ENCODE assay signal across 15 cellular contexts in genomic region chr2:30990176-30990575, GRCh38.
"Had no signal": no experiment of that assay in that cellular context is flagged by ENCODE, and none has a peak within 500 bp of the region (broad histone marks: within the 10 kb centered on the region; RNA-seq: fewer than 3 reads in every experiment).

No MANE protein-coding gene starts in this region.

- H3K27me3 ChIP-seq: esophagus squamous epithelium, gastroesophageal sphincter had no signal

- H3K9me3 Mint-ChIP-seq: naive thymus-derived CD8-positive, alpha-beta T cell; type B pancreatic cell had no signal

- H3K27ac Mint-ChIP-seq: naive thymus-derived CD8-positive, alpha-beta T cell; progenitor cell of endocrine pancreas; type B pancreatic cell had no signal

- H3K9me3 ChIP-seq: esophagus squamous epithelium, gastroesophageal sphincter, mucosa of descending colon had no signal

- H3K36me3 ChIP-seq: gastroesophageal sphincter had no signal

- H3K4me3 ChIP-seq: esophagus squamous epithelium, gastroesophageal sphincter, mucosa of descending colon had no signal

- FAIRE-seq: islet of Langerhans, urothelium cell line had no signal

- H3K4me1 ChIP-seq: gastroesophageal sphincter had no signal

- H3K27ac ChIP-seq: esophagus squamous epithelium, gastroesophageal sphincter had no signal

- ATAC-seq: gastroesophageal sphincter; left lobe of liver; mucosa of descending colon; naive thymus-derived CD8-positive, alpha-beta T cell; right cardiac atrium had no signal

- H3K4me1 Mint-ChIP-seq: naive thymus-derived CD8-positive, alpha-beta T cell had no signal

- DNase-seq: effector memory CD4-positive, alpha-beta T cell; esophagus squamous epithelium; mammary epithelial cell; mucosa of descending colon; naive thymus-derived CD8-positive, alpha-beta T cell; right cardiac atrium; small intestine; stimulated activated CD4-positive, alpha-beta T cell treated with anti-CD3 and anti-CD28 coated beads, Interleukin-12 subunit alpha, Interleukin-12 subunit beta, amount 100 ng/mL, for 4 hours; stimulated activated naive CD4-positive, alpha-beta T cell treated with Interleukin-2 at 50 U/mL for 16 hours had no signal

- H3K4me3 Mint-ChIP-seq: naive thymus-derived CD8-positive, alpha-beta T cell; type B pancreatic cell had no signal

- H3K36me3 Mint-ChIP-seq: naive thymus-derived CD8-positive, alpha-beta T cell; type B pancreatic cell had no signal
